Comparison of ENCODE assay signal across 8 cellular contexts in the genomic region with DNA sequence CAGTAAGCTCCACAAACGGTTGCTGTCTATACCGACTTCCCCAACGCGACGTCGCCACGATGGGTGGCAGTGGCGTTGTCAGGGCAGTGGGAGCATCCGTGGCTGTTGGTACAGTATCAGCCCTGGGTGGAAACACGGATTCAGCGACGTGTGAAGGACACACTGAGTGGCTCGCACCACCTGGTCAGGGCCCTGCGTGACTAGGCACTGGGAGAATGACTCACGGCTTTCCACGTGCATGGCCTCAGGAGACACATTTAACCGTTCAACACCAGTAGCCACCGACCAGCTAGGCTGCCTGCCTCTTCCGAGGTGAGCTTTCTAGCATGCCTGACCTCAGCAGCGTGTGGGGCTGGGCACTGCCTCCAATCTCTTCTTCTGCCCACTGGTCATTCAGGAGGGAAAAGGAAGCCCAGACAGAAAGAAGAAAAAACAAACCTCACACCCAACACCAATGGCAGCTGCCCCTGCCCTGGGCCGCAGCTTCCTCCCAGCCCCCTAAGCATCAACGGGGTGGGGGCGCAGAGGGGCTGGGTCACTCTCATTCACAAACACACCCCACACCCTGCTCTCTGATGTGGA. TPM values are rescaled to one million over a fixed set of nuclear protein-coding genes. Genes with fewer than 3 reads are reported as not detected.
DNase-seq lines count a peak whose midpoint lies in the region; ATAC-seq lines count a peak whose summit lies in the region.

No MANE protein-coding gene starts in this region.

- ATAC-seq in HG03354 (IDR thresholded peaks at IDR 0.05; ENCODE audit: poor library complexity, severe bottlenecking, unreplicated experiment) (no peak), HG02885 (IDR thresholded peaks at IDR 0.05; ENCODE audit: poor library complexity, unreplicated experiment) (no peak)

- H3K9ac ChIP-seq in skeletal muscle tissue (ENCODE audit: low read depth in 1 of 3, low read length in 3 of 3), result peak overlapping the region; percentile 37 to 76 (median 51)

- H3K9me3 ChIP-seq in CD4-positive, alpha-beta memory T cell (ENCODE audit: control insufficient read depth in 1 of 2, low read length in 2 of 2), result no peaks in the 10 kb centered on the region
- no peaks in the 10 kb centered on the region for H3K9me3 ChIP-seq in skeletal muscle tissue (ENCODE audit: control insufficient read depth in 3 of 3, low read length in 3 of 3)

- peak in 1 of 5 donors; percentile 68 for DNase-seq in CD4-positive, alpha-beta memory T cell
- DNase-seq in M059J (ENCODE audit: low read depth) (peak; percentile 94), amniotic stem cell (lab: John Stamatoyannopoulos, UW) (peak; percentile 82), hepatic stellate cell (ENCODE audit: low spot score) (peak; percentile 69), D341Med (ENCODE audit: low spot score) (no peak)

- H3K36me3 Mint-ChIP-seq in CD4-positive, alpha-beta memory T cell, result peaks cover 62 to 90% of the 10 kb centered on the region in 2 donors

- H3K9me3 Mint-ChIP-seq in CD4-positive, alpha-beta memory T cell, result peaks cover 0 to 12% (median 0%) of the 10 kb centered on the region in 8 donors

- POLR2A ChIA-PET in CD4-positive, alpha-beta memory T cell (lab: Charles Lee; ENCODE audit: partially characterized antibody), result interaction anchor here (0.5 to 59.9 kb wide), 12 partner anchors 8 to 152 kb away, joined by 3 to 2535 read pairs (median 6); partner anchors contain the start of genes APOL2, MYH9 and TXN2

- intact Hi-C loops in CD4-positive, alpha-beta memory T cell (cut with micrococcal nuclease), result loop anchor here (1.0 kb wide), 1 partner anchor 142 kb away; no protein-coding TSS in a partner anchor

- no peaks in the 10 kb centered on the region for H3K27me3 Mint-ChIP-seq in CD4-positive, alpha-beta memory T cell

- H3K27me3 ChIP-seq in CD4-positive, alpha-beta memory T cell (ENCODE audit: insufficient read depth, low read length), result no peaks in the 10 kb centered on the region
- H3K27me3 ChIP-seq in skeletal muscle tissue (ENCODE audit: control insufficient read depth in 3 of 3, insufficient read depth in 3 of 3, low read length in 3 of 3), result no peaks in the 10 kb centered on the region

- CTCF ChIA-PET in CD4-positive, alpha-beta memory T cell (lab: Charles Lee; ENCODE audit: partially characterized antibody), result interaction anchor here (1.1 to 3.6 kb wide), 6 partner anchors 27 to 158 kb away, joined by 3 to 17 read pairs (median 4); no protein-coding TSS in a partner anchor

- H3K4me1 ChIP-seq in CD4-positive, alpha-beta memory T cell (ENCODE audit: insufficient read depth, low read length), result peaks cover 67% of the 10 kb centered on the region
- peaks cover 97 to 100% (median 98%) of the 10 kb centered on the region in 3 donors for H3K4me1 ChIP-seq in skeletal muscle tissue (ENCODE audit: control insufficient read depth in 3 of 3, insufficient read depth in 3 of 3, low read length in 3 of 3)

- H3K4me3 ChIP-seq in CD4-positive, alpha-beta memory T cell (ENCODE audit: low read length in 2 of 2), result peak overlapping the region in 1 of 2 donors; percentile 42
- H3K4me3 ChIP-seq in skeletal muscle tissue (ENCODE audit: low read length in 3 of 3), result peak overlapping the region in 2 of 3 donors; percentile 27 to 31

- H3K27ac ChIP-seq in CD4-positive, alpha-beta memory T cell (ENCODE audit: low read depth, low read length), result peak overlapping the region; percentile 84
- peak overlapping the region; percentile 92 for H3K27ac ChIP-seq in skeletal muscle tissue (ENCODE audit: low read depth, low read length)

- peak overlapping the region; percentile 80 to 94 (median 88) for H3K4me3 Mint-ChIP-seq in CD4-positive, alpha-beta memory T cell

- H3K4me1 Mint-ChIP-seq in CD4-positive, alpha-beta memory T cell, result peaks cover 65 to 86% (median 71%) of the 10 kb centered on the region in 4 donors

- H3K27ac Mint-ChIP-seq in CD4-positive, alpha-beta memory T cell, result peak overlapping the region; percentile 94 to 99 (median 99)

- peaks cover 62% of the 10 kb centered on the region for H3K36me3 ChIP-seq in CD4-positive, alpha-beta memory T cell (ENCODE audit: insufficient read depth, low read length)
- H3K36me3 ChIP-seq in skeletal muscle tissue (ENCODE audit: control insufficient read depth in 3 of 3, insufficient read depth in 3 of 3, low read length in 3 of 3), result peaks cover 25 to 35% (median 26%) of the 10 kb centered on the region in 3 donors

RNA-seq across cellular contexts. Expression of gene MYH9, which starts 59.0 kb away (rescaled TPM):
- total RNA-seq in CD4-positive, alpha-beta memory T cell, result 100 to 1,000 TPM; 717 to 734 TPM
- polyA plus RNA-seq in CD4-positive, alpha-beta memory T cell, result 100 to 1,000 TPM in 1 of 2 donors, 10 to 100 TPM in 1; 17.3 to 476 TPM
- total RNA-seq in M059J (2014; rRNA removed; shearing (Covaris generic)), result 151 and 320 TPM in 2 replicates
- total RNA-seq in skeletal muscle tissue, result 111 TPM
